ENCODE assay signal across 18 cellular contexts in genomic region chr4:55123791-55124190, GRCh38. TPM values are rescaled to one million over a fixed set of nuclear protein-coding genes. Genes with fewer than 3 reads are reported as not detected.
DNase-seq lines count a peak whose midpoint lies in the region; ATAC-seq and TF ChIP-seq lines count a peak whose summit lies in the region.
"Had no signal": no experiment of that assay in that cellular context is flagged by ENCODE, and none has a peak within 500 bp of the region (broad histone marks: within the 10 kb centered on the region; RNA-seq: fewer than 3 reads in every experiment).

No MANE protein-coding gene starts in this region.

- no peak overlapping the region for H3K4ac ChIP-seq in neuronal stem cell (ENCODE audit: low read length)

- H2BK12ac ChIP-seq in neuronal stem cell (ENCODE audit: low read length) = no peak overlapping the region

- H4K91ac ChIP-seq in neuronal stem cell (ENCODE audit: low read depth, low read length, poor library complexity) = no peak overlapping the region

- no peaks in the 10 kb centered on the region for H3K9me2 ChIP-seq in hepatocyte (replicated peaks; ENCODE audit: insufficient read depth)

- H3K36me3 ChIP-seq in right atrium auricular region = no peaks in the 10 kb centered on the region
- H3K36me3 ChIP-seq in hepatocyte (replicated peaks; ENCODE audit: insufficient read depth, low read depth) = no peaks in the 10 kb centered on the region
- no peaks in the 10 kb centered on the region for H3K36me3 ChIP-seq in neuronal stem cell (replicated peaks in 1 of 2; ENCODE audit: control insufficient read depth in 2 of 2, insufficient read depth in 2 of 2, low read length in 2 of 2)
- no peaks in the 10 kb centered on the region for H3K36me3 ChIP-seq in uterus
- no peaks in the 10 kb centered on the region for H3K36me3 ChIP-seq in aorta (ENCODE audit: control insufficient read depth in 1 of 2, insufficient read depth in 2 of 2, low read length in 1 of 2)

- H3K23ac ChIP-seq in neuronal stem cell (ENCODE audit: low read depth, low read length, poor library complexity) = no peak overlapping the region

- peaks cover 10% of the 10 kb centered on the region for H3K79me2 ChIP-seq in hepatocyte

- no peaks in the 10 kb centered on the region for H3K79me1 ChIP-seq in neuronal stem cell (ENCODE audit: low read depth, low read length)

- no peaks in the 10 kb centered on the region for H4K20me1 ChIP-seq in hepatocyte (ENCODE audit: insufficient read depth, poor library complexity, severe bottlenecking)

- WGBS in hepatocyte (ENCODE audit: low lambda C conversion rate, missing lambda C conversion rate) = 49% methylated on average over 6 of the region's 6 CpGs
- no CpG with 5 or more reads among the region's 6 CpGs for WGBS in neuronal stem cell (ENCODE audit: extremely low coverage in 2 of 2, insufficient read length in 2 of 2, insufficient replicate concordance in 1 of 2), 2 donors
- 88 to 92% methylated on average over 6 of the region's 6 CpGs for WGBS in aorta, 2 donors

- H3K27me3 ChIP-seq in right atrium auricular region = no peaks in the 10 kb centered on the region
- H3K27me3 ChIP-seq in hepatocyte = peaks cover 51% of the 10 kb centered on the region
- H3K27me3 ChIP-seq in neuronal stem cell (ENCODE audit: control insufficient read depth in 3 of 3, insufficient read depth in 3 of 3, low read depth in 1 of 3, low read length in 3 of 3) = peaks cover 9 to 27% (median 26%) of the 10 kb centered on the region in 3 experiments
- H3K27me3 ChIP-seq in uterus = no peaks in the 10 kb centered on the region
- H3K27me3 ChIP-seq in aorta (ENCODE audit: control insufficient read depth in 1 of 2, insufficient read depth in 2 of 2, low read length in 1 of 2) = no peaks in the 10 kb centered on the region

- no peak overlapping the region for H3K18ac ChIP-seq in neuronal stem cell (ENCODE audit: low read length)

- no peak for TF ChIP-seq POLR2A in uterus (IDR thresholded peaks at IDR 0.05)

- no peak overlapping the region for H3K9ac ChIP-seq in neuronal stem cell (ENCODE audit: low read depth, low read length, poor library complexity)

- H3K4me1 ChIP-seq in right atrium auricular region = peaks cover 0 to 16% of the 10 kb centered on the region in 2 donors
- H3K4me1 ChIP-seq in hepatocyte (ENCODE audit: insufficient read depth) = no peaks in the 10 kb centered on the region
- H3K4me1 ChIP-seq in neuronal stem cell (ENCODE audit: control insufficient read depth in 2 of 2, insufficient read depth in 1 of 2, low read depth in 1 of 2, low read length in 2 of 2) = peaks cover 6% of the 10 kb centered on the region in 2 donors
- H3K4me1 ChIP-seq in uterus = no peaks in the 10 kb centered on the region
- peaks cover 0 to 3% of the 10 kb centered on the region in 2 donors for H3K4me1 ChIP-seq in aorta (ENCODE audit: control insufficient read depth in 1 of 2, insufficient read depth in 2 of 2, low read length in 2 of 2)

- no peak overlapping the region for H2BK15ac ChIP-seq in neuronal stem cell (ENCODE audit: low read length)

- H3K4me3 ChIP-seq in right atrium auricular region (peak overlapping the region; percentile 39 to 58), hepatocyte (no peak overlapping the region), neuronal stem cell (ENCODE audit: low read length in 2 of 2) (peak overlapping the region in 1 of 2 donors; percentile 54), uterus (peak overlapping the region; percentile 54 to 96), aorta (ENCODE audit: low read length in 2 of 2) (no peak overlapping the region)

- DNase-seq in right atrium auricular region (ENCODE audit: low spot score) (no peak), left cardiac atrium (no peak), hepatocyte (ENCODE audit: low spot score) (no peak), neuronal stem cell (ENCODE audit: low spot score) (no peak), uterus (no peak), MV-4-11 (lab: John Stamatoyannopoulos, UW) (no peak), aorta (no peak)
- no peak for DNase-seq in activated T-cell treated with anti-CD3 and anti-CD28 coated beads, Interleukin-2, amount 50 U/mL, for 1 hour
- DNase-seq: activated CD4-positive, alpha-beta memory T cell treated with anti-CD3 and anti-CD28 coated beads, Interleukin-2, amount 10 ng/mL, durations not matched to agents 7 days and 5 days; COR-L47; islet precursor cell; NCI-H1092 treated with DMSO at 0.1 percent for 48 hours; NCI-H2171; stimulated activated CD4-positive, alpha-beta T cell treated with anti-CD3 and anti-CD28 coated beads, Interleukin-4, amount 100 ng/mL, for 24 hours had no signal

- no peak overlapping the region for H4K8ac ChIP-seq in neuronal stem cell (ENCODE audit: low read depth, low read length)

- intact Hi-C loops in left cardiac atrium (cut with DNase I) = no loop called here
- intact Hi-C loops in uterus (cut with DNase I; ENCODE audit: low total_unique reads) = no loop called here
- intact Hi-C loops in aorta (cut with DNase I) = loop anchor here in 1 of 2 donors (10.0 kb wide), 1 partner anchor 109 kb away; no protein-coding TSS in a partner anchor

- H2BK120ac ChIP-seq in neuronal stem cell (ENCODE audit: low read depth, low read length) = no peak overlapping the region

- H3K14ac ChIP-seq in neuronal stem cell (ENCODE audit: low read length) = no peak overlapping the region

- H2AK5ac ChIP-seq in neuronal stem cell (ENCODE audit: low read depth, low read length) = no peak overlapping the region

- H2AFZ ChIP-seq in hepatocyte = no peak overlapping the region
- H2AFZ ChIP-seq in neuronal stem cell (ENCODE audit: low read length) = peak overlapping the region; percentile 95

- H3K9me3 ChIP-seq in right atrium auricular region (no peaks in the 10 kb centered on the region), hepatocyte (ENCODE audit: low read depth) (no peaks in the 10 kb centered on the region), neuronal stem cell (replicated peaks in 1 of 2; ENCODE audit: control insufficient read depth in 2 of 2, insufficient read depth in 1 of 2, low read depth in 1 of 2, low read length in 2 of 2) (no peaks in the 10 kb centered on the region), uterus (no peaks in the 10 kb centered on the region), aorta (ENCODE audit: control insufficient read depth, low read length) (no peaks in the 10 kb centered on the region)

- H3K27ac ChIP-seq in right atrium auricular region (peak overlapping the region in 1 of 2 donors; percentile 57), hepatocyte (no peak overlapping the region), neuronal stem cell (replicated peaks; ENCODE audit: low read length) (no peak overlapping the region), uterus (peak overlapping the region; percentile 57 to 86), aorta (ENCODE audit: low read depth in 1 of 2, low read length in 2 of 2) (no peak overlapping the region)

- TF ChIP-seq CTCF in right atrium auricular region (IDR thresholded peaks at IDR 0.05) = no peak
- no peak for TF ChIP-seq CTCF in hepatocyte (IDR thresholded peaks at IDR 0.05; ENCODE audit: poor library complexity)
- TF ChIP-seq CTCF in uterus (IDR thresholded peaks at IDR 0.05) = no peak

- H3K4me2 ChIP-seq in hepatocyte (peak overlapping the region; percentile 94), neuronal stem cell (ENCODE audit: insufficient read depth, low read length, poor library complexity, severe bottlenecking) (no peak overlapping the region)

- ATAC-seq in left cardiac atrium (no peak), aorta (ENCODE audit: low FRiP score) (no peak)
- ATAC-seq: activated T-helper 17 cell treated with anti-CD3 and anti-CD28 coated beads, Interleukin-2, amount 50 U/mL, for 72 hours; stimulated activated effector memory CD8-positive, alpha-beta T cell treated with anti-CD3 and anti-CD28 coated beads, Interleukin-12 subunit alpha, Interleukin-12 subunit beta, amount 100 ng/mL, for 72 hours had no signal

- H2BK5ac ChIP-seq in neuronal stem cell (ENCODE audit: low read length) = no peak overlapping the region

RNA-seq across cellular contexts. Expression of gene KDR, which starts 1.6 kb away (rescaled TPM):
- total RNA-seq in right atrium auricular region = 10 to 100 TPM; 32.5 to 52.9 TPM
- total RNA-seq in left cardiac atrium = 10 to 100 TPM; 22.3 to 38.7 TPM
- 93.3 and 104 TPM in 2 replicates for total RNA-seq in hepatocyte
- 96.0 and 96.4 TPM in 2 replicates for polyA plus RNA-seq in hepatocyte
- 0.35 TPM for polyA plus RNA-seq in neuronal stem cell (2013, experiment 1 of 2)
- 0.37 TPM for polyA plus RNA-seq in neuronal stem cell (2013, experiment 2 of 2)
- total RNA-seq in uterus = 100 to 1,000 TPM; 101 to 218 (median 117) TPM
- 10 to 100 TPM; 18.8 to 42.1 TPM for total RNA-seq in aorta
- polyA plus RNA-seq in aorta = 1 to 10 TPM in 1 of 2 donors, under 1 TPM in 1; 0.46 to 1.4 TPM
- total RNA-seq: activated CD4-positive, alpha-beta memory T cell treated with anti-CD3 and anti-CD28 coated beads, Interleukin-2, amount 10 ng/mL, durations not matched to agents 7 days and 5 days; activated T-helper 17 cell treated with anti-CD3 and anti-CD28 coated beads, Interleukin-2, amount 50 U/mL, for 72 hours had no signal
- polyA plus RNA-seq: AG04450, IgD-negative memory B cell had no signal

Comparison
In these comparisons a context has a peak if more than half of its experiments do, and no peak if none do; other contexts are left out.
1. H3K27ac ChIP-seq: peak in uterus (2 of 2); none in hepatocyte (single experiment), neuronal stem cell (single experiment) and aorta (0 of 2).
2. H3K4me3 ChIP-seq: peak in right atrium auricular region (2 of 2) and uterus (2 of 2); none in hepatocyte (single experiment) and aorta (0 of 2).